Comparison of ENCODE assay signal across 1 cellular context in the genomic region with DNA sequence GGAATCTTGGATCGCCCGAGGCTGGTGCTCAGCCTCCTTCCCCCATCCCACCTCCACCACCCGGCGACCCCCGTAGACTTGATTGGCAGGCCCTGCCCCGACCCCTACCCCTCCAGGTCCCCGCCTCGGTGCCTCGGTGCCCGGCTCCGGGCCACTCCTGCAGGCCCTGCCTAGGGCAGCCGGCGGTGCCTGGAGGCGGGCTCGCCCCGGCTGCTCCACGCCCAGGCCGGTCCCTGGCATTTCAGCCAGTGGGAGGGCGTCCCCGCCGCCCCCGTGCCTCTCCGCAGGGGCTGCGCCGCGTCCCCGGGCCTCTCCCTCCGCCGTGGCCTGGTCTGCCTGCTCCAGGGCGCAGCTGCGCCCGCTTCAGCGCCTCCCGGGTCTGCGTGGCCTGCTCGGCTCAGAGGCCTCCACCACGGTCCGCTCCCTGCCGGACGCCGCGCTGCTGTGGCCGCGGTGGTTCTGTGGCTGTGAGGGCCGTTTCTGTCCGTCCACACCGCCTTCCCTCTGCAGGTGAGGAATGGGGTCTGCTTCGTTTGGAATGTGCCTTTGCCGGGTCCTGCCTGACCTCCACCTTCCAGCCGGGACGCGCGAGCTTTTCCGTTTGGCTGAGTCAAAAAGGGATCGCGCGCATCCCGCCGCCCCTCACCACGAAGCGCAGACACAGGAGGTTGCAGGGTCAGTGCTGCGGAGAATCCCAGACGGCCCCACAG.
TF ChIP-seq lines count a peak whose summit lies in the region.

No MANE protein-coding gene starts in this region.

TF ChIP-seq in WTC11, 78 proteins besides CTCF, POLR2A, EP300 and RAD21 (continued from another document and continues in another):
- TF ChIP-seq, protein P1, sequence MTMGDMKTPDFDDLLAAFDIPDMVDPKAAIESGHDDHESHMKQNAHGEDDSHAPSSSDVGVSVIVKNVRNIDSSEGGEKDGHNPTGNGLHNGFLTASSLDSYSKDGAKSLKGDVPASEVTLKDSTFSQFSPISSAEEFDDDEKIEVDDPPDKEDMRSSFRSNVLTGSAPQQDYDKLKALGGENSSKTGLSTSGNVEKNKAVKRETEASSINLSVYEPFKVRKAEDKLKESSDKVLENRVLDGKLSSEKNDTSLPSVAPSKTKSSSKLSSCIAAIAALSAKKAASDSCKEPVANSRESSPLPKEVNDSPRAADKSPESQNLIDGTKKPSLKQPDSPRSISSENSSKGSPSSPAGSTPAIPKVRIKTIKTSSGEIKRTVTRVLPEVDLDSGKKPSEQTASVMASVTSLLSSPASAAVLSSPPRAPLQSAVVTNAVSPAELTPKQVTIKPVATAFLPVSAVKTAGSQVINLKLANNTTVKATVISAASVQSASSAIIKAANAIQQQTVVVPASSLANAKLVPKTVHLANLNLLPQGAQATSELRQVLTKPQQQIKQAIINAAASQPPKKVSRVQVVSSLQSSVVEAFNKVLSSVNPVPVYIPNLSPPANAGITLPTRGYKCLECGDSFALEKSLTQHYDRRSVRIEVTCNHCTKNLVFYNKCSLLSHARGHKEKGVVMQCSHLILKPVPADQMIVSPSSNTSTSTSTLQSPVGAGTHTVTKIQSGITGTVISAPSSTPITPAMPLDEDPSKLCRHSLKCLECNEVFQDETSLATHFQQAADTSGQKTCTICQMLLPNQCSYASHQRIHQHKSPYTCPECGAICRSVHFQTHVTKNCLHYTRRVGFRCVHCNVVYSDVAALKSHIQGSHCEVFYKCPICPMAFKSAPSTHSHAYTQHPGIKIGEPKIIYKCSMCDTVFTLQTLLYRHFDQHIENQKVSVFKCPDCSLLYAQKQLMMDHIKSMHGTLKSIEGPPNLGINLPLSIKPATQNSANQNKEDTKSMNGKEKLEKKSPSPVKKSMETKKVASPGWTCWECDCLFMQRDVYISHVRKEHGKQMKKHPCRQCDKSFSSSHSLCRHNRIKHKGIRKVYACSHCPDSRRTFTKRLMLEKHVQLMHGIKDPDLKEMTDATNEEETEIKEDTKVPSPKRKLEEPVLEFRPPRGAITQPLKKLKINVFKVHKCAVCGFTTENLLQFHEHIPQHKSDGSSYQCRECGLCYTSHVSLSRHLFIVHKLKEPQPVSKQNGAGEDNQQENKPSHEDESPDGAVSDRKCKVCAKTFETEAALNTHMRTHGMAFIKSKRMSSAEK (CRISPR knock-in tag; IDR thresholded peaks at IDR 0.05; ENCODE audit: borderline replicate concordance), result no peak
- TF ChIP-seq FOXK1 (CRISPR knock-in tag; IDR thresholded peaks at IDR 0.05) (no peak), GRHL2 (CRISPR knock-in tag; IDR thresholded peaks at IDR 0.05; ENCODE audit: insufficient replicate concordance, severe bottlenecking) (no peak), RELA (CRISPR knock-in tag; IDR thresholded peaks at IDR 0.05; ENCODE audit: borderline replicate concordance) (no peak), EMX1 (CRISPR knock-in tag; IDR thresholded peaks at IDR 0.05) (0 out of 2 replicates have a peak, but pooled peaks have one; percentile 52), NR1H2 (CRISPR knock-in tag; IDR thresholded peaks at IDR 0.05) (no peak), GTF2I (CRISPR knock-in tag; conservative IDR thresholded peaks at IDR 0.05) (no peak), JAZF1 (CRISPR knock-in tag; IDR thresholded peaks at IDR 0.05) (no peak), ZNF138 (CRISPR knock-in tag; conservative IDR thresholded peaks at IDR 0.05) (no peak), GABPB1 (CRISPR knock-in tag; IDR thresholded peaks at IDR 0.05) (no peak), RORB (CRISPR knock-in tag; IDR thresholded peaks at IDR 0.05) (no peak), TP53 (CRISPR knock-in tag; IDR thresholded peaks at IDR 0.05) (no peak), ZBTB21 (CRISPR knock-in tag; IDR thresholded peaks at IDR 0.05; ENCODE audit: borderline replicate concordance) (no peak), ETV6 (CRISPR knock-in tag; IDR thresholded peaks at IDR 0.05) (no peak), ZNF423 (CRISPR knock-in tag; IDR thresholded peaks at IDR 0.05) (0 out of 2 replicates have a peak, but pooled peaks have one; percentile 3), SMAD3 (CRISPR knock-in tag; IDR thresholded peaks at IDR 0.05; ENCODE audit: borderline replicate concordance) (no peak), ZNF121 (CRISPR knock-in tag; IDR thresholded peaks at IDR 0.05) (peak; percentile 42; the same call in 1 of the 2 replicates), ZNF416 (CRISPR knock-in tag; IDR thresholded peaks at IDR 0.05) (no peak; the same call in 1 of the 2 replicates), NR2C2 (CRISPR knock-in tag; IDR thresholded peaks at IDR 0.05) (peak; percentile 47; the same call in 1 of the 2 replicates)
- TF ChIP-seq, protein P2, sequence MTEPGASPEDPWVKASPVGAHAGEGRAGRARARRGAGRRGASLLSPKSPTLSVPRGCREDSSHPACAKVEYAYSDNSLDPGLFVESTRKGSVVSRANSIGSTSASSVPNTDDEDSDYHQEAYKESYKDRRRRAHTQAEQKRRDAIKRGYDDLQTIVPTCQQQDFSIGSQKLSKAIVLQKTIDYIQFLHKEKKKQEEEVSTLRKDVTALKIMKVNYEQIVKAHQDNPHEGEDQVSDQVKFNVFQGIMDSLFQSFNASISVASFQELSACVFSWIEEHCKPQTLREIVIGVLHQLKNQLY (CRISPR knock-in tag; IDR thresholded peaks at IDR 0.05), result no peak
- TF ChIP-seq, protein P3, sequence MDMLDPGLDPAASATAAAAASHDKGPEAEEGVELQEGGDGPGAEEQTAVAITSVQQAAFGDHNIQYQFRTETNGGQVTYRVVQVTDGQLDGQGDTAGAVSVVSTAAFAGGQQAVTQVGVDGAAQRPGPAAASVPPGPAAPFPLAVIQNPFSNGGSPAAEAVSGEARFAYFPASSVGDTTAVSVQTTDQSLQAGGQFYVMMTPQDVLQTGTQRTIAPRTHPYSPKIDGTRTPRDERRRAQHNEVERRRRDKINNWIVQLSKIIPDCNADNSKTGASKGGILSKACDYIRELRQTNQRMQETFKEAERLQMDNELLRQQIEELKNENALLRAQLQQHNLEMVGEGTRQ (CRISPR knock-in tag; IDR thresholded peaks at IDR 0.05), result no peak
- TF ChIP-seq, protein P4, sequence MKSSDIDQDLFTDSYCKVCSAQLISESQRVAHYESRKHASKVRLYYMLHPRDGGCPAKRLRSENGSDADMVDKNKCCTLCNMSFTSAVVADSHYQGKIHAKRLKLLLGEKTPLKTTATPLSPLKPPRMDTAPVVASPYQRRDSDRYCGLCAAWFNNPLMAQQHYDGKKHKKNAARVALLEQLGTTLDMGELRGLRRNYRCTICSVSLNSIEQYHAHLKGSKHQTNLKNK (CRISPR knock-in tag; IDR thresholded peaks at IDR 0.05), result no peak
- TF ChIP-seq, protein P5, sequence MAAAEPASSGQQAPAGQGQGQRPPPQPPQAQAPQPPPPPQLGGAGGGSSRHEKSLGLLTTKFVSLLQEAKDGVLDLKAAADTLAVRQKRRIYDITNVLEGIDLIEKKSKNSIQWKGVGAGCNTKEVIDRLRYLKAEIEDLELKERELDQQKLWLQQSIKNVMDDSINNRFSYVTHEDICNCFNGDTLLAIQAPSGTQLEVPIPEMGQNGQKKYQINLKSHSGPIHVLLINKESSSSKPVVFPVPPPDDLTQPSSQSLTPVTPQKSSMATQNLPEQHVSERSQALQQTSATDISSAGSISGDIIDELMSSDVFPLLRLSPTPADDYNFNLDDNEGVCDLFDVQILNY (CRISPR knock-in tag; IDR thresholded peaks at IDR 0.05), result no peak
- TF ChIP-seq, protein P6, sequence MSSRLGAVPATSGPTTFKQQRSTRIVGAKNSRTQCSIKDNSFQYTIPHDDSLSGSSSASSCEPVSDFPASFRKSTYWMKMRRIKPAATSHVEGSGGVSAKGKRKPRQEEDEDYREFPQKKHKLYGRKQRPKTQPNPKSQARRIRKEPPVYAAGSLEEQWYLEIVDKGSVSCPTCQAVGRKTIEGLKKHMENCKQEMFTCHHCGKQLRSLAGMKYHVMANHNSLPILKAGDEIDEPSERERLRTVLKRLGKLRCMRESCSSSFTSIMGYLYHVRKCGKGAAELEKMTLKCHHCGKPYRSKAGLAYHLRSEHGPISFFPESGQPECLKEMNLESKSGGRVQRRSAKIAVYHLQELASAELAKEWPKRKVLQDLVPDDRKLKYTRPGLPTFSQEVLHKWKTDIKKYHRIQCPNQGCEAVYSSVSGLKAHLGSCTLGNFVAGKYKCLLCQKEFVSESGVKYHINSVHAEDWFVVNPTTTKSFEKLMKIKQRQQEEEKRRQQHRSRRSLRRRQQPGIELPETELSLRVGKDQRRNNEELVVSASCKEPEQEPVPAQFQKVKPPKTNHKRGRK (CRISPR knock-in tag; IDR thresholded peaks at IDR 0.05; ENCODE audit: borderline replicate concordance), result no peak
- TF ChIP-seq, protein P7, sequence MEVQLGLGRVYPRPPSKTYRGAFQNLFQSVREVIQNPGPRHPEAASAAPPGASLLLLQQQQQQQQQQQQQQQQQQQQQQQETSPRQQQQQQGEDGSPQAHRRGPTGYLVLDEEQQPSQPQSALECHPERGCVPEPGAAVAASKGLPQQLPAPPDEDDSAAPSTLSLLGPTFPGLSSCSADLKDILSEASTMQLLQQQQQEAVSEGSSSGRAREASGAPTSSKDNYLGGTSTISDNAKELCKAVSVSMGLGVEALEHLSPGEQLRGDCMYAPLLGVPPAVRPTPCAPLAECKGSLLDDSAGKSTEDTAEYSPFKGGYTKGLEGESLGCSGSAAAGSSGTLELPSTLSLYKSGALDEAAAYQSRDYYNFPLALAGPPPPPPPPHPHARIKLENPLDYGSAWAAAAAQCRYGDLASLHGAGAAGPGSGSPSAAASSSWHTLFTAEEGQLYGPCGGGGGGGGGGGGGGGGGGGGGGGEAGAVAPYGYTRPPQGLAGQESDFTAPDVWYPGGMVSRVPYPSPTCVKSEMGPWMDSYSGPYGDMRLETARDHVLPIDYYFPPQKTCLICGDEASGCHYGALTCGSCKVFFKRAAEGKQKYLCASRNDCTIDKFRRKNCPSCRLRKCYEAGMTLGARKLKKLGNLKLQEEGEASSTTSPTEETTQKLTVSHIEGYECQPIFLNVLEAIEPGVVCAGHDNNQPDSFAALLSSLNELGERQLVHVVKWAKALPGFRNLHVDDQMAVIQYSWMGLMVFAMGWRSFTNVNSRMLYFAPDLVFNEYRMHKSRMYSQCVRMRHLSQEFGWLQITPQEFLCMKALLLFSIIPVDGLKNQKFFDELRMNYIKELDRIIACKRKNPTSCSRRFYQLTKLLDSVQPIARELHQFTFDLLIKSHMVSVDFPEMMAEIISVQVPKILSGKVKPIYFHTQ (CRISPR knock-in tag; IDR thresholded peaks at IDR 0.05), result no peak
- TF ChIP-seq, protein P8, sequence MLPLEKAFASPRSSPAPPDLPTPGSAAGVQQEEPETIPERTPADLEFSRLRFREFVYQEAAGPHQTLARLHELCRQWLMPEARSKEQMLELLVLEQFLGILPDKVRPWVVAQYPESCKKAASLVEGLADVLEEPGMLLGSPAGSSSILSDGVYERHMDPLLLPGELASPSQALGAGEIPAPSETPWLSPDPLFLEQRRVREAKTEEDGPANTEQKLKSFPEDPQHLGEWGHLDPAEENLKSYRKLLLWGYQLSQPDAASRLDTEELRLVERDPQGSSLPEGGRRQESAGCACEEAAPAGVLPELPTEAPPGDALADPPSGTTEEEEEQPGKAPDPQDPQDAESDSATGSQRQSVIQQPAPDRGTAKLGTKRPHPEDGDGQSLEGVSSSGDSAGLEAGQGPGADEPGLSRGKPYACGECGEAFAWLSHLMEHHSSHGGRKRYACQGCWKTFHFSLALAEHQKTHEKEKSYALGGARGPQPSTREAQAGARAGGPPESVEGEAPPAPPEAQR (CRISPR knock-in tag; IDR thresholded peaks at IDR 0.05), result 0 out of 2 replicates have a peak, but pooled peaks have one; percentile 76
- TF ChIP-seq, protein P9, sequence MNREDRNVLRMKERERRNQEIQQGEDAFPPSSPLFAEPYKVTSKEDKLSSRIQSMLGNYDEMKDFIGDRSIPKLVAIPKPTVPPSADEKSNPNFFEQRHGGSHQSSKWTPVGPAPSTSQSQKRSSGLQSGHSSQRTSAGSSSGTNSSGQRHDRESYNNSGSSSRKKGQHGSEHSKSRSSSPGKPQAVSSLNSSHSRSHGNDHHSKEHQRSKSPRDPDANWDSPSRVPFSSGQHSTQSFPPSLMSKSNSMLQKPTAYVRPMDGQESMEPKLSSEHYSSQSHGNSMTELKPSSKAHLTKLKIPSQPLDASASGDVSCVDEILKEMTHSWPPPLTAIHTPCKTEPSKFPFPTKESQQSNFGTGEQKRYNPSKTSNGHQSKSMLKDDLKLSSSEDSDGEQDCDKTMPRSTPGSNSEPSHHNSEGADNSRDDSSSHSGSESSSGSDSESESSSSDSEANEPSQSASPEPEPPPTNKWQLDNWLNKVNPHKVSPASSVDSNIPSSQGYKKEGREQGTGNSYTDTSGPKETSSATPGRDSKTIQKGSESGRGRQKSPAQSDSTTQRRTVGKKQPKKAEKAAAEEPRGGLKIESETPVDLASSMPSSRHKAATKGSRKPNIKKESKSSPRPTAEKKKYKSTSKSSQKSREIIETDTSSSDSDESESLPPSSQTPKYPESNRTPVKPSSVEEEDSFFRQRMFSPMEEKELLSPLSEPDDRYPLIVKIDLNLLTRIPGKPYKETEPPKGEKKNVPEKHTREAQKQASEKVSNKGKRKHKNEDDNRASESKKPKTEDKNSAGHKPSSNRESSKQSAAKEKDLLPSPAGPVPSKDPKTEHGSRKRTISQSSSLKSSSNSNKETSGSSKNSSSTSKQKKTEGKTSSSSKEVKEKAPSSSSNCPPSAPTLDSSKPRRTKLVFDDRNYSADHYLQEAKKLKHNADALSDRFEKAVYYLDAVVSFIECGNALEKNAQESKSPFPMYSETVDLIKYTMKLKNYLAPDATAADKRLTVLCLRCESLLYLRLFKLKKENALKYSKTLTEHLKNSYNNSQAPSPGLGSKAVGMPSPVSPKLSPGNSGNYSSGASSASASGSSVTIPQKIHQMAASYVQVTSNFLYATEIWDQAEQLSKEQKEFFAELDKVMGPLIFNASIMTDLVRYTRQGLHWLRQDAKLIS (CRISPR knock-in tag; IDR thresholded peaks at IDR 0.05; ENCODE audit: borderline replicate concordance), result 0 out of 2 replicates have a peak, but pooled peaks have one; percentile 8
- TF ChIP-seq, protein P10, sequence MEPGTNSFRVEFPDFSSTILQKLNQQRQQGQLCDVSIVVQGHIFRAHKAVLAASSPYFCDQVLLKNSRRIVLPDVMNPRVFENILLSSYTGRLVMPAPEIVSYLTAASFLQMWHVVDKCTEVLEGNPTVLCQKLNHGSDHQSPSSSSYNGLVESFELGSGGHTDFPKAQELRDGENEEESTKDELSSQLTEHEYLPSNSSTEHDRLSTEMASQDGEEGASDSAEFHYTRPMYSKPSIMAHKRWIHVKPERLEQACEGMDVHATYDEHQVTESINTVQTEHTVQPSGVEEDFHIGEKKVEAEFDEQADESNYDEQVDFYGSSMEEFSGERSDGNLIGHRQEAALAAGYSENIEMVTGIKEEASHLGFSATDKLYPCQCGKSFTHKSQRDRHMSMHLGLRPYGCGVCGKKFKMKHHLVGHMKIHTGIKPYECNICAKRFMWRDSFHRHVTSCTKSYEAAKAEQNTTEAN (CRISPR knock-in tag; IDR thresholded peaks at IDR 0.05), result no peak
- TF ChIP-seq, protein P11, sequence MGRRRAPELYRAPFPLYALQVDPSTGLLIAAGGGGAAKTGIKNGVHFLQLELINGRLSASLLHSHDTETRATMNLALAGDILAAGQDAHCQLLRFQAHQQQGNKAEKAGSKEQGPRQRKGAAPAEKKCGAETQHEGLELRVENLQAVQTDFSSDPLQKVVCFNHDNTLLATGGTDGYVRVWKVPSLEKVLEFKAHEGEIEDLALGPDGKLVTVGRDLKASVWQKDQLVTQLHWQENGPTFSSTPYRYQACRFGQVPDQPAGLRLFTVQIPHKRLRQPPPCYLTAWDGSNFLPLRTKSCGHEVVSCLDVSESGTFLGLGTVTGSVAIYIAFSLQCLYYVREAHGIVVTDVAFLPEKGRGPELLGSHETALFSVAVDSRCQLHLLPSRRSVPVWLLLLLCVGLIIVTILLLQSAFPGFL (CRISPR knock-in tag; IDR thresholded peaks at IDR 0.05; ENCODE audit: borderline replicate concordance), result no peak
